Comparison of ENCODE assay signal across 25 cellular contexts in genomic region chr12:81114241-81114640, GRCh38. TPM values are rescaled to one million over a fixed set of nuclear protein-coding genes. Genes with fewer than 3 reads are reported as not detected.
"Had no signal": no experiment of that assay in that cellular context is flagged by ENCODE, and none has a peak within 500 bp of the region (broad histone marks: within the 10 kb centered on the region; RNA-seq: fewer than 3 reads in every experiment).

No MANE protein-coding gene starts in this region.

- DNase-seq: dermis blood vessel endothelial cell; effector memory CD4-positive, alpha-beta T cell; foreskin keratinocyte; hypothalamus; immature natural killer cell; islet precursor cell; kidney glomerular epithelial cell; left colon; left ventricle myocardium superior; lower lobe of right lung; naive thymus-derived CD8-positive, alpha-beta T cell; nephron progenitor cell; occipital lobe; ovary; posterior cingulate gyrus; psoas muscle; right cardiac atrium; sigmoid colon; stimulated activated CD4-positive, alpha-beta T cell treated with anti-CD3 and anti-CD28 coated beads, Interleukin-2, amount 100 ng/mL, for 24 hours; stimulated activated CD4-positive, alpha-beta T cell treated with anti-CD3 and anti-CD28 coated beads, Interleukin-4, amount 100 ng/mL, for 24 hours; stimulated activated naive CD4-positive, alpha-beta T cell treated with Interleukin-2 at 50 U/mL for 16 hours; stomach; thyroid gland; trophoblast cell had no signal

- H3K36me3 Mint-ChIP-seq: immature natural killer cell; naive thymus-derived CD8-positive, alpha-beta T cell; stimulated activated effector memory CD8-positive, alpha-beta T cell treated with anti-CD3 and anti-CD28 coated beads, Interleukin-12 subunit alpha, Interleukin-12 subunit beta, amount 100 ng/mL, for 72 hours had no signal

- H3K4me3 Mint-ChIP-seq: immature natural killer cell; naive thymus-derived CD8-positive, alpha-beta T cell; nephron progenitor cell; stimulated activated effector memory CD8-positive, alpha-beta T cell treated with anti-CD3 and anti-CD28 coated beads, Interleukin-12 subunit alpha, Interleukin-12 subunit beta, amount 100 ng/mL, for 72 hours had no signal

- H3K27ac Mint-ChIP-seq: immature natural killer cell; naive thymus-derived CD8-positive, alpha-beta T cell; nephron progenitor cell; stimulated activated effector memory CD8-positive, alpha-beta T cell treated with anti-CD3 and anti-CD28 coated beads, Interleukin-12 subunit alpha, Interleukin-12 subunit beta, amount 100 ng/mL, for 72 hours had no signal

- H3K27me3 Mint-ChIP-seq: naive thymus-derived CD8-positive, alpha-beta T cell had no signal

- H3K4me1 Mint-ChIP-seq: immature natural killer cell; naive thymus-derived CD8-positive, alpha-beta T cell; nephron progenitor cell; stimulated activated effector memory CD8-positive, alpha-beta T cell treated with anti-CD3 and anti-CD28 coated beads, Interleukin-12 subunit alpha, Interleukin-12 subunit beta, amount 100 ng/mL, for 72 hours had no signal

RNA-seq across cellular contexts. Expression of gene ACSS3, which starts 36.4 kb away (rescaled TPM):
- total RNA-seq: naive thymus-derived CD8-positive, alpha-beta T cell had no signal
